ENCODE assay signal across 16 cellular contexts in the genomic region with DNA sequence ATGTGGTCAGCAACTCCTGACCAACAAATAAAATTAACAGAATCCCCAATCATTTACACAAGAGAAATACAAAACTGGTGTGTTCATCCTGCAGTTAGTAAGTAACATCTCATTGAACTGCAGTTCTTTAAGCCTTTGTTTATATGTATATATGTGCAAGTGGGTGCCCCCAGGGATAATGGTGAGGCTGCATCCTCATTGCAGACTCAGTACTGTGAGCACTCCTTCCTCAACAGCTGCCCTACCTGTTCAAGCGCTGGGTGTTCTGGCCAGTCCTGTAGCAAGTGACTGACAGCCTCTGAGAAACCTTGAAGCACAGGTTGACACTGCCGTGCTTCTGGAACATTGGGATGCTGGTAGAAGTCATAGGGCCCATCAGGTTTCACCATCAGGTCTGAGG. TPM values are rescaled to one million over a fixed set of nuclear protein-coding genes. Genes with fewer than 3 reads are reported as not detected.
DNase-seq lines count a peak whose midpoint lies in the region; ATAC-seq, FAIRE-seq and TF ChIP-seq lines count a peak whose summit lies in the region.
"Had no signal": no experiment of that assay in that cellular context is flagged by ENCODE, and none has a peak within 500 bp of the region (broad histone marks: within the 10 kb centered on the region; RNA-seq: fewer than 3 reads in every experiment).

No MANE protein-coding gene starts in this region.

- H3K4me1 Mint-ChIP-seq in GM23338: peaks cover 55% of the 10 kb centered on the region

- 0 out of 2 replicates have a peak, but pooled peaks cover 2% of the 10 kb centered on the region for H3F3A ChIP-seq in GM23338 (replicated peaks; ENCODE audit: low read depth)

- H3K27me3 ChIP-seq in GM23338 (ENCODE audit: insufficient read depth): no peaks in the 10 kb centered on the region
- H3K27me3 ChIP-seq in HUES64 (ENCODE audit: insufficient read depth, low read length): no peaks in the 10 kb centered on the region
- H3K27me3 ChIP-seq in iPS-20b (ENCODE audit: insufficient read depth, low read length): no peaks in the 10 kb centered on the region
- H3K27me3 ChIP-seq in H7 (ENCODE audit: control insufficient read depth, insufficient read depth, low read length): no peaks in the 10 kb centered on the region

- FAIRE-seq in H54 (lab: Jason Lieb, UNC): no peak
- FAIRE-seq: K562 had no signal

- H4K20me1 ChIP-seq in GM23338 (replicated peaks; ENCODE audit: insufficient read depth): no peaks in the 10 kb centered on the region

- H3K4me2 ChIP-seq in GM23338: no peak overlapping the region

- TF ChIP-seq CTCF in GM23338 (conservative IDR thresholded peaks at IDR 0.05; ENCODE audit: low read depth in 2 of 2): no peak

- H3K36me3 ChIP-seq in GM23338 (ENCODE audit: insufficient read depth) (peaks cover 62% of the 10 kb centered on the region), HUES64 (ENCODE audit: insufficient read depth, low read length) (peaks cover 99% of the 10 kb centered on the region), iPS-20b (ENCODE audit: insufficient read depth, low read depth, low read length) (peaks cover 95% of the 10 kb centered on the region), H7 (replicated peaks; ENCODE audit: control insufficient read depth, insufficient read depth, low read length) (peaks cover 63% of the 10 kb centered on the region)

- no peak overlapping the region for H3K4me3 Mint-ChIP-seq in GM23338
- H3K4me3 Mint-ChIP-seq: B cell; CD4-positive, alpha-beta T cell had no signal

- H3K27me3 Mint-ChIP-seq in GM23338 (ENCODE audit: insufficient read depth, low read depth, poor library complexity): peaks cover 11% of the 10 kb centered on the region
- H3K27me3 Mint-ChIP-seq: B cell; CD4-positive, alpha-beta T cell had no signal

- H3K4me3 ChIP-seq in GM23338: no peak overlapping the region
- no peak overlapping the region for H3K4me3 ChIP-seq in HUES64 (ENCODE audit: low read length)
- no peak overlapping the region for H3K4me3 ChIP-seq in iPS-20b (ENCODE audit: low read length)
- no peak overlapping the region for H3K4me3 ChIP-seq in H7 (ENCODE audit: insufficient read depth, low read depth, low read length)
- H3K4me3 ChIP-seq: HAP-1, K562 had no signal

- H3K36me3 Mint-ChIP-seq in GM23338 (ENCODE audit: low read depth): peaks cover 97% of the 10 kb centered on the region

- DNase-seq in GM23338 (ENCODE audit: low spot score): no peak
- no peak for DNase-seq in C1 segment of cervical spinal cord (lab: John Stamatoyannopoulos, UW)
- DNase-seq in H7: no peak
- DNase-seq in H54 (ENCODE audit: insufficient read length, low spot score): no peak
- DNase-seq: CD4-positive, alpha-beta T cell; DMS153; DMS79; GF-D8; IMR-90 had no signal

- no peaks in the 10 kb centered on the region for H3K9me3 Mint-ChIP-seq in GM23338
- H3K9me3 Mint-ChIP-seq: CD4-positive, alpha-beta T cell had no signal

- H3K27ac Mint-ChIP-seq in GM23338: peak overlapping the region; percentile 100
- H3K27ac Mint-ChIP-seq: B cell; CD4-positive, alpha-beta T cell had no signal

- no peak for TF ChIP-seq POLR2A in H54 (IDR thresholded peaks at IDR 0.05; ENCODE audit: low read depth, low read length)

- H3K4me1 ChIP-seq in GM23338 (ENCODE audit: insufficient read depth): peaks cover 42% of the 10 kb centered on the region
- H3K4me1 ChIP-seq in HUES64 (ENCODE audit: insufficient read depth, low read length): peaks cover 46% of the 10 kb centered on the region
- peaks cover 40% of the 10 kb centered on the region for H3K4me1 ChIP-seq in iPS-20b (ENCODE audit: insufficient read depth, low read length)
- H3K4me1 ChIP-seq: HAP-1 had no signal

- no peak overlapping the region for H2AFZ ChIP-seq in GM23338

- no peaks in the 10 kb centered on the region for H3K9me2 ChIP-seq in GM23338 (ENCODE audit: insufficient read depth)

- peaks cover 8% of the 10 kb centered on the region; the same call in 1 of the 2 replicates for H3K79me2 ChIP-seq in GM23338 (replicated peaks; ENCODE audit: insufficient read depth)

- H3K9me3 ChIP-seq in HUES64 (ENCODE audit: insufficient read depth, low read depth, low read length) (no peaks in the 10 kb centered on the region), iPS-20b (ENCODE audit: insufficient read depth, low read depth, low read length) (no peaks in the 10 kb centered on the region)
- H3K9me3 ChIP-seq: HAP-1 had no signal

- WGBS in HUES64: 95% methylated on average over 2 of the region's 2 CpGs

- ATAC-seq in GM23338 (no peak), GM18498 (IDR thresholded peaks at IDR 0.05; ENCODE audit: unreplicated experiment) (no peak)
- ATAC-seq: K562 had no signal

- peak overlapping the region; percentile 17 for H3K27ac ChIP-seq in GM23338 (ENCODE audit: low read depth)
- H3K27ac ChIP-seq in HUES64 (ENCODE audit: low read depth, low read length): peak overlapping the region; percentile 84; the same call in 1 of the 2 replicates
- H3K27ac ChIP-seq in iPS-20b (ENCODE audit: low read length): peak overlapping the region; percentile 53
- H3K27ac ChIP-seq: C4-2B had no signal

- H3K9ac ChIP-seq in HUES64 (ENCODE audit: low read depth, low read length): no peak overlapping the region
- peak overlapping the region; percentile 64; the same call in 1 of the 2 replicates for H3K9ac ChIP-seq in iPS-20b (ENCODE audit: low read depth, low read length)

TF ChIP-seq in GM23338, 12 proteins besides CTCF, POLR2A, EP300 and RAD21 (continues in another document):
- TF ChIP-seq EZH2 (IDR thresholded peaks at IDR 0.05; ENCODE audit: low read depth, unreplicated experiment) (no peak), JUNB (IDR thresholded peaks at IDR 0.05; ENCODE audit: unreplicated experiment) (no peak), ZNF331 (CRISPR knock-in tag; IDR thresholded peaks at IDR 0.05; ENCODE audit: low read depth) (no peak), NANOG (IDR thresholded peaks at IDR 0.05; ENCODE audit: borderline replicate concordance) (no peak), POLR2AphosphoS5 (IDR thresholded peaks at IDR 0.05; ENCODE audit: low read depth) (no peak), ZNF114 (CRISPR knock-in tag; IDR thresholded peaks at IDR 0.05) (no peak), CREB1 (CRISPR knock-in tag; IDR thresholded peaks at IDR 0.05; ENCODE audit: low read depth) (no peak)
- TF ChIP-seq, protein P1, sequence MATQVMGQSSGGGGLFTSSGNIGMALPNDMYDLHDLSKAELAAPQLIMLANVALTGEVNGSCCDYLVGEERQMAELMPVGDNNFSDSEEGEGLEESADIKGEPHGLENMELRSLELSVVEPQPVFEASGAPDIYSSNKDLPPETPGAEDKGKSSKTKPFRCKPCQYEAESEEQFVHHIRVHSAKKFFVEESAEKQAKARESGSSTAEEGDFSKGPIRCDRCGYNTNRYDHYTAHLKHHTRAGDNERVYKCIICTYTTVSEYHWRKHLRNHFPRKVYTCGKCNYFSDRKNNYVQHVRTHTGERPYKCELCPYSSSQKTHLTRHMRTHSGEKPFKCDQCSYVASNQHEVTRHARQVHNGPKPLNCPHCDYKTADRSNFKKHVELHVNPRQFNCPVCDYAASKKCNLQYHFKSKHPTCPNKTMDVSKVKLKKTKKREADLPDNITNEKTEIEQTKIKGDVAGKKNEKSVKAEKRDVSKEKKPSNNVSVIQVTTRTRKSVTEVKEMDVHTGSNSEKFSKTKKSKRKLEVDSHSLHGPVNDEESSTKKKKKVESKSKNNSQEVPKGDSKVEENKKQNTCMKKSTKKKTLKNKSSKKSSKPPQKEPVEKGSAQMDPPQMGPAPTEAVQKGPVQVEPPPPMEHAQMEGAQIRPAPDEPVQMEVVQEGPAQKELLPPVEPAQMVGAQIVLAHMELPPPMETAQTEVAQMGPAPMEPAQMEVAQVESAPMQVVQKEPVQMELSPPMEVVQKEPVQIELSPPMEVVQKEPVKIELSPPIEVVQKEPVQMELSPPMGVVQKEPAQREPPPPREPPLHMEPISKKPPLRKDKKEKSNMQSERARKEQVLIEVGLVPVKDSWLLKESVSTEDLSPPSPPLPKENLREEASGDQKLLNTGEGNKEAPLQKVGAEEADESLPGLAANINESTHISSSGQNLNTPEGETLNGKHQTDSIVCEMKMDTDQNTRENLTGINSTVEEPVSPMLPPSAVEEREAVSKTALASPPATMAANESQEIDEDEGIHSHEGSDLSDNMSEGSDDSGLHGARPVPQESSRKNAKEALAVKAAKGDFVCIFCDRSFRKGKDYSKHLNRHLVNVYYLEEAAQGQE (IDR thresholded peaks at IDR 0.05; ENCODE audit: unreplicated experiment): no peak
- TF ChIP-seq, protein P2, sequence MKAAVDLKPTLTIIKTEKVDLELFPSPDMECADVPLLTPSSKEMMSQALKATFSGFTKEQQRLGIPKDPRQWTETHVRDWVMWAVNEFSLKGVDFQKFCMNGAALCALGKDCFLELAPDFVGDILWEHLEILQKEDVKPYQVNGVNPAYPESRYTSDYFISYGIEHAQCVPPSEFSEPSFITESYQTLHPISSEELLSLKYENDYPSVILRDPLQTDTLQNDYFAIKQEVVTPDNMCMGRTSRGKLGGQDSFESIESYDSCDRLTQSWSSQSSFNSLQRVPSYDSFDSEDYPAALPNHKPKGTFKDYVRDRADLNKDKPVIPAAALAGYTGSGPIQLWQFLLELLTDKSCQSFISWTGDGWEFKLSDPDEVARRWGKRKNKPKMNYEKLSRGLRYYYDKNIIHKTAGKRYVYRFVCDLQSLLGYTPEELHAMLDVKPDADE (IDR thresholded peaks at IDR 0.05): no peak

RNA-seq across cellular contexts. Expression of a gene that starts 49.8 kb away (rescaled TPM):
- 13.0 and 20.3 TPM in 2 replicates for total RNA-seq in GM23338 (2014; rRNA removed; shearing (Covaris generic))
- 48.9 and 67.3 TPM in 2 replicates for polyA plus RNA-seq in GM23338 (2016; fragmentation: Nextera tagmentation; extraction: Ambion mirVana)
- polyA plus RNA-seq in HUES64 (2013, experiment 1 of 2): 23.0 TPM
- 29.7 TPM for polyA plus RNA-seq in HUES64 (2013, experiment 2 of 2)
- total RNA-seq in H7 (2014; rRNA removed; shearing (Covaris generic)): 5.1 and 5.8 TPM in 2 replicates

Comparison
In these comparisons a context has a peak if more than half of its experiments do, and no peak if none do; other contexts are left out.
1. H3K27ac ChIP-seq: peak in every context shown above with its lines; median percentile 84 in HUES64; 53 in iPS-20b; 17 in GM23338.